In genomic region chr14:67359775-67360468, GRCh38 we compare ENCODE assay signal across 8 cellular contexts. TPM values are rescaled to one million over a fixed set of nuclear protein-coding genes. Genes with fewer than 3 reads are reported as not detected.
DNase-seq lines count a peak whose midpoint lies in the region; ATAC-seq and TF ChIP-seq lines count a peak whose summit lies in the region.

TSS of gene ATP6V1D (minus strand) at chr14:67359804. CDS start at chr14:67359698, 106 bp downstream.
TSS of gene EIF2S1 (plus strand) at chr14:67360328. CDS start at chr14:67364768, 4,440 bp downstream.

- under 1% methylated on average over 47 of the region's 47 CpGs for WGBS in liver

- peak within 1 kb of the TSS; percentile 91 to 94 for H3K9ac ChIP-seq in liver (ENCODE audit: low read depth in 1 of 2, low read length in 2 of 2)

- peak; percentile 87 for TF ChIP-seq CTCF in liver (IDR thresholded peaks at IDR 0.05; ENCODE audit: low read depth, low read length, missing input control)

- H3K4me3 ChIP-seq in liver (ENCODE audit: low read depth in 1 of 3, low read length in 3 of 3) = peak within 1 kb of the TSS; percentile 76 to 93 (median 86)

- no peaks in the 10 kb centered on the region for H3K27me3 ChIP-seq in liver (ENCODE audit: control insufficient read depth in 4 of 4, insufficient read depth in 4 of 4, low read length in 3 of 4)

- H3K4me1 ChIP-seq in liver (ENCODE audit: control insufficient read depth in 4 of 4, insufficient read depth in 4 of 4, low read length in 3 of 4) = peaks cover 7 to 47% (median 40%) of the 10 kb centered on the region in 4 donors

- peaks cover 0 to 4% (median 2%) of the 10 kb centered on the region in 4 donors for H3K36me3 ChIP-seq in liver (ENCODE audit: control insufficient read depth in 4 of 4, insufficient read depth in 3 of 4, low read depth in 1 of 4, low read length in 3 of 4)

- peak; percentile 93 for ATAC-seq in GM19372 (IDR thresholded peaks at IDR 0.05; ENCODE audit: low read depth, unreplicated experiment)
- ATAC-seq in HG03565 (IDR thresholded peaks at IDR 0.05; ENCODE audit: unreplicated experiment) = peak; percentile 85

- DNase-seq in CD1c-positive myeloid dendritic cell (ENCODE audit: extremely low spot score) = peak; percentile 100
- peak; percentile 96 for DNase-seq in NCI-H774 (lab: John Stamatoyannopoulos, UW)
- peak; percentile 99 for DNase-seq in activated CD4-positive, alpha-beta T cell treated with anti-CD3 and anti-CD28 coated beads, Interleukin-2, amount 50 U/mL, for 48 hours
- peak; percentile 99 to 100 for DNase-seq in dermis microvascular lymphatic vessel endothelial cell (ENCODE audit: low read depth in 2 of 2)
- DNase-seq in stimulated activated CD4-positive, alpha-beta T cell treated with anti-CD3 and anti-CD28 coated beads, Interleukin-4, amount 100 ng/mL, for 4 hours = peak; percentile 98 to 99

- peak; percentile 63 to 64 for TF ChIP-seq RAD21 in liver (IDR thresholded peaks at IDR 0.05)

- peak within 1 kb of the TSS; percentile 90 to 95 for H3K27ac ChIP-seq in liver (ENCODE audit: low read depth in 1 of 2, low read length in 2 of 2)

- no peaks in the 10 kb centered on the region for H3K9me3 ChIP-seq in liver (ENCODE audit: control insufficient read depth in 4 of 4, low read length in 3 of 4)

TF ChIP-seq in liver, 16 proteins besides CTCF, POLR2A, EP300 and RAD21:
- TF ChIP-seq MAX (IDR thresholded peaks at IDR 0.05) (peak; percentile 99), RXRA (IDR thresholded peaks at IDR 0.05) (peak in 1 of 2 donors; percentile 55), FOXA2 (IDR thresholded peaks at IDR 0.05) (peak; percentile 46), YY1 (IDR thresholded peaks at IDR 0.05) (peak; percentile 88), TAF1 (conservative IDR thresholded peaks at IDR 0.05) (no peak), HNF4G (IDR thresholded peaks at IDR 0.05) (no peak), NR2F2 (IDR thresholded peaks at IDR 0.05) (peak; percentile 71), SP1 (IDR thresholded peaks at IDR 0.05) (peak; percentile 82), HNF4A (conservative IDR thresholded peaks at IDR 0.05) (peak; percentile 65 to 77), REST (IDR thresholded peaks at IDR 0.05) (no peak), FOXA1 (IDR thresholded peaks at IDR 0.05) (peak; percentile 79), EGR1 (IDR thresholded peaks at IDR 0.05; ENCODE audit: low read depth in 2 of 2) (peak in 1 of 2 donors; percentile 80), JUND (IDR thresholded peaks at IDR 0.05) (peak in 1 of 2 donors; percentile 36), GABPA (IDR thresholded peaks at IDR 0.05 in 1 of 2, conservative IDR thresholded peaks at IDR 0.05 in 1 of 2) (peak; percentile 95 to 99), ATF3 (IDR thresholded peaks at IDR 0.05) (no peak), ZBTB33 (IDR thresholded peaks at IDR 0.05) (peak; percentile 93)

RNA-seq across cellular contexts. Expression of gene ATP6V1D, which starts in this region (rescaled TPM):
- total RNA-seq in dermis microvascular lymphatic vessel endothelial cell = 46.9 and 47.4 TPM in 2 replicates
- total RNA-seq in liver = 10 to 100 TPM; 35.8 to 53.2 TPM
- polyA plus RNA-seq in liver = 10 to 100 TPM; 22.6 to 49.8 TPM

RNA-seq across cellular contexts. Expression of gene EIF2S1, which starts in this region (rescaled TPM):
- 122 and 135 TPM in 2 replicates for total RNA-seq in dermis microvascular lymphatic vessel endothelial cell
- 10 to 100 TPM; 68.0 to 84.6 TPM for total RNA-seq in liver
- 10 to 100 TPM; 32.3 to 72.2 TPM for polyA plus RNA-seq in liver

Comparison
In these comparisons a context has a peak if more than half of its experiments do, and no peak if none do; other contexts are left out.
1. Peak in every context shown above with its lines: DNase-seq, ATAC-seq, H3K4me3 ChIP-seq and H3K27ac ChIP-seq.